Comparison of ENCODE assay signal across 26 cellular contexts in the genomic region with DNA sequence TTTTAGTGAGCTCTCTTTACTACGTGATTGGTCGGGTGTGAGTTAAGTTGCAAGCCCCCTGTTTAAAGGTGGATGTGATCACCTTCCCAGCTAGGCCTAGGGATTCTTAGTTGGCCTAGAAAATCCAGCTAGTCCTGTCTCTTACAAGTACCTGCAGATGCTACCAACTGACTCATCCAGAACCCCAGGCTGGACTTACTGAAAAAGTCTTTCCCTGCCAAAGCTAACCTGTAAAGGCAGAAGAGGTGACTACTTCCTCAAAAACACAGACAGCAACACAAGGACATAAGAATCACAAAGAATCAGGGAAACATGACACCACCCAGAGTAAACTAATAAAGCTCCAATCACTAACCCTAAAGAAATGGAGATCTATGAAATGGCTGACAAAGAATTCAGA. TPM values are rescaled to one million over a fixed set of nuclear protein-coding genes. Genes with fewer than 3 reads are reported as not detected.
"Had no signal": no experiment of that assay in that cellular context is flagged by ENCODE, and none has a peak within 500 bp of the region (broad histone marks: within the 10 kb centered on the region; RNA-seq: fewer than 3 reads in every experiment).

No MANE protein-coding gene starts in this region.

- DNase-seq: IMR-90, Karpas-422, KG1, MG63, NCI-H1092, NCI-H1105 treated with DMSO at 0.1 percent for 48 hours, NCI-H1436, NCI-H187, NCI-H2029, NCI-H2081 treated with DMSO at 0.1 percent for 48 hours, NCI-H2171, NCI-H226, NCI-H446, NCI-H510A, NCI-H524 treated with DMSO at 0.1 percent for 48 hours, NCI-H69, NCI-H774, SHP77, SK-N-SH, SW 1271, T-cell had no signal

- ATAC-seq: HepG2, Panc1, T-cell had no signal

- H3K27ac ChIP-seq: RWPE1 had no signal

- H3K4me1 Mint-ChIP-seq: T-cell had no signal

- H3K27me3 ChIP-seq: MG63 had no signal

- H3K9me3 ChIP-seq: SK-N-SH had no signal

- H3K4me3 Mint-ChIP-seq: T-cell had no signal

- H3K36me3 ChIP-seq: MG63 had no signal

- H3K4me3 ChIP-seq: MG63 had no signal

- H3K9ac ChIP-seq: SK-N-SH had no signal

RNA-seq across cellular contexts. Expression of a gene that starts 39.1 kb away (rescaled TPM):
- total RNA-seq: HepG2, HT1080, IMR-90, SK-MEL-5, T-cell had no signal
- polyA plus RNA-seq: HepG2, IMR-90, SK-N-SH had no signal
